In the genomic region with DNA sequence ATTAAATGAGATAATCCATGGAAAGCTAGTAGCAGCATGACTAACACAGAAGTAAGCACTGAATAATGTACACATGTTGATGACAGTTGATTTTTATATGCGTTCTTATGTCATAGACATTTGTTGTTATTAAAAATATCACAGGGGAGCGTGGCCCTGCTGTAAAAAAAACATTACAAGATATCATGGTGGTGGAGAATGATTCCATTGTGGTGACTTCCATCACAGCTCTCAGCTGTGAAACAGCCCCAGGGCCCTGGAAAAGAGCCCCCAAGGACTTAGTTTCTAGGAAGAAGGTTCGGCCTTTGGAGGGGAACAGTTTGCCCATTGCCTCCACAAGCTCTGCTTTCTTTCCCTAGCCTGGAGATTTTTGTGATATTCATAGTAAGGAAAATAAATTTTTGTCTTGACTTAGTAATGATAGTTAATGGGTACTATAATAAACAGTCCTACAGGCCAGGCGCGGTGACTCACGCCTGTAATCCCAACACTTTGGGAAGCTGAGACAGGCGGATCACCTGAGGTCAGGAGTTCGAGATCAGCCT, we compare ENCODE assay signal across 2 cellular contexts.
TF ChIP-seq lines count a peak whose summit lies in the region.

No MANE protein-coding gene starts in this region.

TF ChIP-seq in IMR-90, 13 proteins besides CTCF, POLR2A, EP300 and RAD21:
- TF ChIP-seq BHLHE40 (IDR thresholded peaks at IDR 0.05; ENCODE audit: low read depth, low read length), result peak; percentile 66; the same call in 1 of the 2 replicates
- no peak for TF ChIP-seq FOS (IDR thresholded peaks at IDR 0.05; ENCODE audit: low read depth, low read length)
- TF ChIP-seq MXI1 (IDR thresholded peaks at IDR 0.05; ENCODE audit: borderline replicate concordance, low read depth, low read length), result peak; percentile 36; the same call in 1 of the 2 replicates
- no peak for TF ChIP-seq CEBPB (IDR thresholded peaks at IDR 0.05; ENCODE audit: low read depth, low read length)
- no peak for TF ChIP-seq ELK1 (IDR thresholded peaks at IDR 0.05; ENCODE audit: borderline replicate concordance, low read depth, low read length)

TF ChIP-seq in GM12878, 131 proteins besides CTCF, POLR2A, EP300 and RAD21:
- no peak for TF ChIP-seq BMI1 (IDR thresholded peaks at IDR 0.05; ENCODE audit: borderline replicate concordance)
- TF ChIP-seq NRF1 (conservative IDR thresholded peaks at IDR 0.05; ENCODE audit: low read depth, low read length), result no peak
- TF ChIP-seq GATAD2B (conservative IDR thresholded peaks at IDR 0.05; ENCODE audit: low read depth), result no peak
